Comparison of ENCODE assay signal across 26 cellular contexts in the genomic region with DNA sequence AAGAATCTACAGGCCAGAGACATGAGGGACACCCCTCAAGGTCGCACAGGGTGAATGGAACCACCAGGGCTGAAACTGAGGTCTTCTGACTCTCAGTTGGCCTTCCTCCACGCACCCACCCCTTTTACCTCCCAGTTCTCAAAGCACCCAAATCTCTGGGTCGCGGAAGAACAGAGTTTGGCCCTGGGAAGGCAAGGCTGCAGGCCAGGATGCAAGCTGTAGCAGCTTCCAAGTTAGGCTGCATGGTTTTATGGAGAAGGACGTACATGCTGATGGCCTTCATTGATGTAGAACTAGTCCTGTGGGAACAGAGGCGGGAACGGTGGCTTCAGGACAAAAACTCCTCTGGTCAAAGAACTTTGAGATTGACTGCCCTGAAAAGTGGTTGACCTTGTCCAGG.
"Had no signal": no experiment of that assay in that cellular context is flagged by ENCODE, and none has a peak within 500 bp of the region (broad histone marks: within the 10 kb centered on the region; RNA-seq: fewer than 3 reads in every experiment).

No MANE protein-coding gene starts in this region.

- H3K9me3 Mint-ChIP-seq: activated naive CD4-positive, alpha-beta T cell treated with anti-CD3 and anti-CD28 coated beads for 36 hours; activated naive CD8-positive, alpha-beta T cell treated with anti-CD3 and anti-CD28 coated beads, Interleukin-2, amount 10 ng/mL, durations not matched to agents 7 days and 5 days; activated T-helper 1 cell treated with anti-CD3 and anti-CD28 coated beads, Interleukin-12 subunit alpha, Interleukin-12 subunit beta, Interleukin-2, Interleukin-4 antibody, amounts not matched to agents 30 ng/mL and 10 ng/mL and 1 ng/mL, durations not matched to agents 14 hours and 24 hours and 36 hours; dendritic cell treated with granulocyte-macrophage colony-stimulating factor and Interleukin-4, amounts not matched to agents 40 ng/mL and 50 ng/mL, for 4 days had no signal

- H3K36me3 ChIP-seq: ascending aorta, cardiac muscle cell, left ventricle myocardium inferior, neutrophil, pancreas, prostate gland, transverse colon had no signal

- ATAC-seq: pancreas had no signal

- H3K4me3 Mint-ChIP-seq: activated naive CD4-positive, alpha-beta T cell treated with anti-CD3 and anti-CD28 coated beads for 36 hours; activated naive CD8-positive, alpha-beta T cell treated with anti-CD3 and anti-CD28 coated beads, Interleukin-2, amount 10 ng/mL, durations not matched to agents 7 days and 5 days; activated T-helper 1 cell treated with anti-CD3 and anti-CD28 coated beads, Interleukin-12 subunit alpha, Interleukin-12 subunit beta, Interleukin-2, Interleukin-4 antibody, amounts not matched to agents 30 ng/mL and 10 ng/mL and 1 ng/mL, durations not matched to agents 14 hours and 24 hours and 36 hours; brain; dendritic cell treated with granulocyte-macrophage colony-stimulating factor and Interleukin-4, amounts not matched to agents 40 ng/mL and 50 ng/mL, for 4 days; mesothelial cell of epicardium; naive B cell; nephron progenitor cell; T-helper 2 cell treated with Interferon-gamma antibody and Interleukin-4, amounts not matched to agents 5 μg/mL and 100 μg/mL, for 36 hours had no signal

- H3K27me3 ChIP-seq: ascending aorta, cardiac muscle cell, neutrophil, pancreas, transverse colon had no signal

- DNase-seq: activated CD4-positive, alpha-beta T cell treated with anti-CD3 and anti-CD28 coated beads for 4 hours; activated CD4-positive, alpha-beta T cell treated with anti-CD3 and anti-CD28 coated beads, Interleukin-2, amount 50 U/mL, for 4 hours; activated effector memory CD4-positive, alpha-beta T cell treated with anti-CD3 and anti-CD28 coated beads, Interleukin-2, amount 50 U/mL, for 16 hours; activated naive CD4-positive, alpha-beta T cell treated with anti-CD3 and anti-CD28 coated beads for 36 hours; activated naive CD8-positive, alpha-beta T cell treated with anti-CD3 and anti-CD28 coated beads, Interleukin-2, amount 10 ng/mL, durations not matched to agents 7 days and 5 days; activated T-cell treated with anti-CD3 and anti-CD28 coated beads, Interleukin-2, amount 50 U/mL, for 1 hour; effector CD4-positive, alpha-beta T cell; left ventricle myocardium inferior; mammary epithelial cell; naive B cell; nephron progenitor cell; pancreas; stimulated activated CD4-positive, alpha-beta T cell treated with anti-CD3 and anti-CD28 coated beads, Interleukin-15, amount 100 ng/mL, for 24 hours; stimulated activated naive CD4-positive, alpha-beta T cell treated with Interleukin-2 at 50 U/mL for 16 hours; T-helper 1 cell; transverse colon had no signal

- H3K36me3 Mint-ChIP-seq: activated naive CD8-positive, alpha-beta T cell treated with anti-CD3 and anti-CD28 coated beads, Interleukin-2, amount 10 ng/mL, durations not matched to agents 7 days and 5 days; brain; mesothelial cell of epicardium; naive B cell had no signal

- H3K27ac ChIP-seq: ascending aorta, cardiac muscle cell, epithelial cell of prostate, left ventricle myocardium inferior, neutrophil, pancreas, prostate gland, transverse colon had no signal

- H3K27ac Mint-ChIP-seq: activated naive CD4-positive, alpha-beta T cell treated with anti-CD3 and anti-CD28 coated beads for 36 hours; activated naive CD8-positive, alpha-beta T cell treated with anti-CD3 and anti-CD28 coated beads, Interleukin-2, amount 10 ng/mL, durations not matched to agents 7 days and 5 days; activated T-helper 1 cell treated with anti-CD3 and anti-CD28 coated beads, Interleukin-12 subunit alpha, Interleukin-12 subunit beta, Interleukin-2, Interleukin-4 antibody, amounts not matched to agents 30 ng/mL and 10 ng/mL and 1 ng/mL, durations not matched to agents 14 hours and 24 hours and 36 hours; brain; dendritic cell treated with granulocyte-macrophage colony-stimulating factor and Interleukin-4, amounts not matched to agents 40 ng/mL and 50 ng/mL, for 4 days; mesothelial cell of epicardium; naive B cell; nephron progenitor cell; T-helper 2 cell treated with Interferon-gamma antibody and Interleukin-4, amounts not matched to agents 5 μg/mL and 100 μg/mL, for 36 hours had no signal

- H3K4me3 ChIP-seq: ascending aorta, cardiac muscle cell, left ventricle myocardium inferior, pancreas, prostate gland, transverse colon had no signal

- H3K4me1 Mint-ChIP-seq: activated naive CD8-positive, alpha-beta T cell treated with anti-CD3 and anti-CD28 coated beads, Interleukin-2, amount 10 ng/mL, durations not matched to agents 7 days and 5 days; naive B cell had no signal

- H3K9me3 ChIP-seq: ascending aorta, left ventricle myocardium inferior, neutrophil, pancreas, prostate gland, transverse colon had no signal

- H3K4me1 ChIP-seq: ascending aorta, left ventricle myocardium inferior, pancreas, prostate gland, transverse colon had no signal
